In genomic region chr9:86064220-86064619, GRCh38 we compare ENCODE assay signal across 1 cellular context.
TF ChIP-seq lines count a peak whose summit lies in the region.

No MANE protein-coding gene starts in this region.

TF ChIP-seq in HepG2, 621 proteins besides CTCF, POLR2A, EP300 and RAD21:
- TF ChIP-seq TRIM22 (IDR thresholded peaks at IDR 0.05) (no peak), ZNF367 (CRISPR knock-in tag; IDR thresholded peaks at IDR 0.05; ENCODE audit: borderline replicate concordance) (no peak), SNAPC2 (CRISPR knock-in tag; IDR thresholded peaks at IDR 0.05) (no peak), AHR (CRISPR knock-in tag; IDR thresholded peaks at IDR 0.05) (no peak), ZNF280D (CRISPR knock-in tag; IDR thresholded peaks at IDR 0.05) (no peak), ZNF343 (CRISPR knock-in tag; IDR thresholded peaks at IDR 0.05) (no peak), ZMAT3 (CRISPR knock-in tag; conservative IDR thresholded peaks at IDR 0.05) (no peak)
